1 cellular context compared by ENCODE assay signal in the genomic region with DNA sequence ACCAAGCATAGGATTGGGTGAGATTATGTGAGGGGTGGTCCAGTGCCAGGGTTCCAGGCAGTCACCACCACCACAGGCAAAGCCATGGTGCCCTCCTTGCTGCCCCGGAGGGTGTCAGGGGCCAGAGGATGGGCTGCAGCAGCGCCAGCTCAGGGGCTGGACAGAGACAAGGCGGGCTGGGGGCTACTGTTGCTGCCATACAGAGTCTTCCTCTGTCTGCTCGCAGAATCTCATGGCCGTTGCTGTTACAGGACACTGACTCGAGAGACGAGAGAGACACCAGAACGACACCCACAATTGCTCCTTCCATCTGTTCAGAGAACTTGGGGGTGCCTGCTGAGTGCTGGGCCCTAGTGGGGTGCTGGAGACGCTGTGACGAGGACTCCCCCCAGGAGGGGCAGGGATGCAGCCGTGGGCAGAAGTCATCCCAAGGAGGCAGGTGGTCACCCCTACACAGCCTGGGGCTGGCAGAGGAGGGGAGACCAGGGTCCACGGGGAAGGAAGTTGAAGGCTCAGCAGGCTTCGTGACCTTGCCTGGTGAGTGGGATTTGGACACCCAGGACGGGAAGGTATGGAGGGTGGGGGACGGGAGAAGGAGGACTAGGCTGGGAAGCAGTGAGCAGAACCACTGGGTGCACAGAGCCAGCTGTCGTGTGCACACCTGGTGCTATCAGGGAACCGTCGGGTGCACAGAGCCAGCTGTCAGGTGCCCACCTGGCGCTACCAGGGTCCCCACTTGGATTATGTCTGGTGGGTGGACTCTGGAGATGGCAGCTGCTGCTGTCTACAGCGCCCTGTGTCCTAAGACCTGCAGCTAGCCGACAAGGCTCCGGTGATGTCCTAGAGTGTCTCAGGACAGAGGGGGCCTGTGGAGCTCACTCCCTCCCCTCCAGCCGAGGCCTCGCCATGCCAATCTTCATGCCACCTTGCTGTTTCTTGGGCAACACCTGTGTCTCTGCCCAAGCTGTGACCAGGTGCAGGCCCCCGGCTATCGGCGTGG.
TF ChIP-seq lines count a peak whose summit lies in the region.

No MANE protein-coding gene starts in this region.

TF ChIP-seq in H1, 55 proteins besides CTCF, POLR2A, EP300 and RAD21:
- TF ChIP-seq ATF2 (IDR thresholded peaks at IDR 0.05; ENCODE audit: low read length) (no peak), BCL11A (IDR thresholded peaks at IDR 0.05; ENCODE audit: low read depth in 2 of 2, low read length in 2 of 2) (no peak), HDAC2 (IDR thresholded peaks at IDR 0.05; ENCODE audit: borderline replicate concordance in 1 of 2, low read depth in 2 of 2, low read length in 2 of 2) (no peak), SUZ12 (IDR thresholded peaks at IDR 0.05; ENCODE audit: low read length) (no peak), KDM1A (IDR thresholded peaks at IDR 0.05; ENCODE audit: borderline replicate concordance, low read length) (no peak), TAF1 (IDR thresholded peaks at IDR 0.05; ENCODE audit: low read depth, low read length) (no peak)
- TF ChIP-seq, protein P1, sequence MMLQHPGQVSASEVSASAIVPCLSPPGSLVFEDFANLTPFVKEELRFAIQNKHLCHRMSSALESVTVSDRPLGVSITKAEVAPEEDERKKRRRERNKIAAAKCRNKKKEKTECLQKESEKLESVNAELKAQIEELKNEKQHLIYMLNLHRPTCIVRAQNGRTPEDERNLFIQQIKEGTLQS (IDR thresholded peaks at IDR 0.05; ENCODE audit: insufficient read depth, low read depth, low read length) = no peak
